Comparison of ENCODE assay signal across 8 cellular contexts in the genomic region with DNA sequence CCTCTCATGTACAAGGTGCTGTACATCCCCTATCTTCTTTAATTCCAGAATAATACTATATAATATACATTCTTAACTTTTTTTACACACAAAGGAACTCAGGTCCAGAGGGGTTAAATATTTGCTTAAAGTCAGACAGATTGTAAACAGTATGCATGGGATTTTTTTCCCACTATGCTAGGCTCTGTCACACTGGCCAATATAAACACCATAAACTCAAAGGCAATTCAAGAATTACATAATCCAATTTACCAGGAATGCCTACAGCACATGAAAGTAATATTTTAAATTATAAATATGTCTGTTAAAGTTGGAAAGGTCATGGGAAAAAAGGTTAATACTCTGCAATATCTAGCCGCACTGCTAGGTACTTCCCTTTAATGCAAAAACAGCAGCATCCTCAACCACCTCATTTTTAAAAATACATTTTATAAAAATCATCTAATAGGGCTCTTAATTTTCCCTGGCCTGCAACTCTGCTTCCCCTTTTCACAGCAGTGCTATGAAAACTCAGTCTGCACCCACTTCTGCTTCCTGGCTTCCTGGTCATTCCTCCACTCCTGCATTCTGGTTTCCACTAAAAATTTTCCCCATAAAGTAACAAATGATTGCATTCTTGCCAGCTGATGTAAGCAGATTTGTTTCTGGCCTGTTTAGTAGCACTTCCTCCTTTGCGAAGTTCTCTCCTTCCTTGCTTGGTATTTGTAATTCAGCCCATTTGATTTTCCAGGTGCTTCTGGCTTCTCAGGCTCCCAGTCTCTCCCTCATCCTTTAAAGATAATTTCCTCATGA.
DNase-seq lines count a peak whose midpoint lies in the region; ATAC-seq and TF ChIP-seq lines count a peak whose summit lies in the region.
"Had no signal": no experiment of that assay in that cellular context is flagged by ENCODE, and none has a peak within 500 bp of the region (broad histone marks: within the 10 kb centered on the region; RNA-seq: fewer than 3 reads in every experiment).

No MANE protein-coding gene starts in this region.

- ATAC-seq in stimulated activated naive B cell treated with anti-CD40 and anti-IgM and Interleukin-4, amounts not matched to agents 10 μg/mL and 1 μg/mL and 100 μg/mL, for 72 hours (replicated peaks): peak; percentile 57 to 63
- ATAC-seq in HG03095 (IDR thresholded peaks at IDR 0.05; ENCODE audit: unreplicated experiment): no peak

- H2AFZ ChIP-seq in SU-DHL-6 (ENCODE audit: low read depth, low read length, severe bottlenecking): no peak overlapping the region
- no peak overlapping the region for H2AFZ ChIP-seq in hepatocyte

- H3K36me3 Mint-ChIP-seq in stimulated activated naive B cell treated with anti-CD40 and anti-IgM and Interleukin-4, amounts not matched to agents 10 μg/mL and 1 μg/mL and 100 μg/mL, for 72 hours: peaks cover 12 to 19% of the 10 kb centered on the region in 2 donors

- H3F3A ChIP-seq in SU-DHL-6 (ENCODE audit: insufficient read depth): no peaks in the 10 kb centered on the region

- TF ChIP-seq CTCF in HEK293 (tag by site-specific recombination; IDR thresholded peaks at IDR 0.05): no peak
- no peak for TF ChIP-seq CTCF in SU-DHL-6 (IDR thresholded peaks at IDR 0.05; ENCODE audit: insufficient read depth, low read length, poor library complexity, severe bottlenecking)
- TF ChIP-seq CTCF in hepatocyte (IDR thresholded peaks at IDR 0.05; ENCODE audit: poor library complexity): no peak

- H4K20me1 ChIP-seq in SU-DHL-6 (ENCODE audit: low read depth, low read length): no peaks in the 10 kb centered on the region
- H4K20me1 ChIP-seq in hepatocyte (ENCODE audit: insufficient read depth, poor library complexity, severe bottlenecking): no peaks in the 10 kb centered on the region

- no peaks in the 10 kb centered on the region for H3K27me3 Mint-ChIP-seq in stimulated activated naive B cell treated with anti-CD40 and anti-IgM and Interleukin-4, amounts not matched to agents 10 μg/mL and 1 μg/mL and 100 μg/mL, for 72 hours

- no peak for DNase-seq in hepatocyte (ENCODE audit: low spot score)
- no peak for DNase-seq in stimulated activated naive B cell treated with anti-CD40 and anti-IgM and Interleukin-4, amounts not matched to agents 10 μg/mL and 1 μg/mL and 100 μg/mL, for 72 hours
- no peak for DNase-seq in stimulated activated CD4-positive, alpha-beta T cell treated with anti-CD3 and anti-CD28 coated beads, Interleukin-4, amount 100 ng/mL, for 24 hours
- no peak for DNase-seq in SW480 (ENCODE audit: low spot score)

- H3K27ac Mint-ChIP-seq in stimulated activated naive B cell treated with anti-CD40 and anti-IgM and Interleukin-4, amounts not matched to agents 10 μg/mL and 1 μg/mL and 100 μg/mL, for 72 hours: no peak overlapping the region

- no peaks in the 10 kb centered on the region for H3K27me3 ChIP-seq in SU-DHL-6 (ENCODE audit: low read length)
- no peaks in the 10 kb centered on the region for H3K27me3 ChIP-seq in hepatocyte

- H3K9me3 Mint-ChIP-seq in stimulated activated naive B cell treated with anti-CD40 and anti-IgM and Interleukin-4, amounts not matched to agents 10 μg/mL and 1 μg/mL and 100 μg/mL, for 72 hours: peaks cover 5% of the 10 kb centered on the region in 2 donors

- no peak overlapping the region for H3K4me3 Mint-ChIP-seq in stimulated activated naive B cell treated with anti-CD40 and anti-IgM and Interleukin-4, amounts not matched to agents 10 μg/mL and 1 μg/mL and 100 μg/mL, for 72 hours

- 24% methylated on average over 2 of the region's 2 CpGs for WGBS in hepatocyte (ENCODE audit: low lambda C conversion rate, missing lambda C conversion rate)

- H3K9ac ChIP-seq in SU-DHL-6 (ENCODE audit: low read length): no peak overlapping the region

- H3K4me3 ChIP-seq in HEK293 (ENCODE audit: low read depth, low read length) (no peak overlapping the region), SU-DHL-6 (ENCODE audit: insufficient read depth, low read length, poor library complexity, severe bottlenecking) (no peak overlapping the region), hepatocyte (no peak overlapping the region)

- H3K27ac ChIP-seq in HEK293 (ENCODE audit: extremely low read depth, low read depth, low read length) (no peak overlapping the region), SU-DHL-6 (ENCODE audit: low read depth, low read length) (peak overlapping the region; percentile 6; the same call in 1 of the 2 replicates), hepatocyte (peak overlapping the region; percentile 9)
- H3K27ac ChIP-seq: epithelial cell of prostate had no signal

- no peaks in the 10 kb centered on the region for H3K9me3 ChIP-seq in HEK293 (ENCODE audit: control insufficient read depth, insufficient read depth, low read depth, low read length)
- no peaks in the 10 kb centered on the region for H3K9me3 ChIP-seq in SU-DHL-6 (ENCODE audit: insufficient read depth, low read length)
- H3K9me3 ChIP-seq in hepatocyte (ENCODE audit: low read depth): no peaks in the 10 kb centered on the region

- CTCF ChIA-PET in HEK293 (lab: Yijun Ruan, JAX): interaction anchor here (0.8 kb wide), 1 partner anchor 54 kb away, joined by 3 read pairs; no protein-coding TSS in a partner anchor

- H3K9me2 ChIP-seq in SU-DHL-6 (replicated peaks; ENCODE audit: insufficient read depth, low read length) (no peaks in the 10 kb centered on the region), hepatocyte (replicated peaks; ENCODE audit: insufficient read depth) (no peaks in the 10 kb centered on the region)

- no peaks in the 10 kb centered on the region for H3K36me3 ChIP-seq in HEK293 (ENCODE audit: control insufficient read depth in 2 of 2, insufficient read depth in 1 of 2, low read length in 2 of 2)
- no peaks in the 10 kb centered on the region for H3K36me3 ChIP-seq in SU-DHL-6 (ENCODE audit: low read length)
- no peaks in the 10 kb centered on the region for H3K36me3 ChIP-seq in hepatocyte (replicated peaks; ENCODE audit: insufficient read depth, low read depth)

- H3K4me1 ChIP-seq in HEK293 (ENCODE audit: control insufficient read depth, insufficient read depth, low read length) (peaks cover 5% of the 10 kb centered on the region; the same call in 1 of the 2 replicates), hepatocyte (ENCODE audit: insufficient read depth) (peaks cover 8% of the 10 kb centered on the region)

- POLR2A ChIA-PET in HEK293 (lab: Yijun Ruan, JAX): no interaction called here

- H3K79me2 ChIP-seq in SU-DHL-6 (ENCODE audit: insufficient read depth, low read length) (no peaks in the 10 kb centered on the region), hepatocyte (no peaks in the 10 kb centered on the region)

- H3K4me1 Mint-ChIP-seq in stimulated activated naive B cell treated with anti-CD40 and anti-IgM and Interleukin-4, amounts not matched to agents 10 μg/mL and 1 μg/mL and 100 μg/mL, for 72 hours: no peaks in the 10 kb centered on the region

- peak overlapping the region; percentile 21 for H3K4me2 ChIP-seq in SU-DHL-6 (ENCODE audit: low read depth, low read length, poor library complexity, severe bottlenecking)
- peak overlapping the region; percentile 13 for H3K4me2 ChIP-seq in hepatocyte

TF ChIP-seq in HEK293, 187 proteins besides CTCF, POLR2A, EP300 and RAD21 (continues in another document):
- TF ChIP-seq ZNF114 (tag by site-specific recombination; IDR thresholded peaks at IDR 0.05) (no peak), IKZF3 (tag by site-specific recombination; IDR thresholded peaks at IDR 0.05) (0 out of 2 replicates have a peak, but pooled peaks have one; percentile 13), GFI1B (tag by site-specific recombination; IDR thresholded peaks at IDR 0.05) (no peak)
- TF ChIP-seq, protein P1, sequence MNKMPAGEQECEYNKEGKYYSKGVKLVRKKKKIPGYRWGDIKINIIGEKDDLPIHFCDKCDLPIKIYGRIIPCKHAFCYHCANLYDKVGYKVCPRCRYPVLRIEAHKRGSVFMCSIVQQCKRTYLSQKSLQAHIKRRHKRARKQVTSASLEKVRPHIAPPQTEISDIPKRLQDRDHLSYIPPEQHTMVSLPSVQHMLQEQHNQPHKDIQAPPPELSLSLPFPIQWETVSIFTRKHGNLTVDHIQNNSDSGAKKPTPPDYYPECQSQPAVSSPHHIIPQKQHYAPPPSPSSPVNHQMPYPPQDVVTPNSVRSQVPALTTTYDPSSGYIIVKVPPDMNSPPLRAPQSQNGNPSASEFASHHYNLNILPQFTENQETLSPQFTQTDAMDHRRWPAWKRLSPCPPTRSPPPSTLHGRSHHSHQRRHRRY (tag by site-specific recombination; IDR thresholded peaks at IDR 0.05): no peak
- TF ChIP-seq, protein P2, sequence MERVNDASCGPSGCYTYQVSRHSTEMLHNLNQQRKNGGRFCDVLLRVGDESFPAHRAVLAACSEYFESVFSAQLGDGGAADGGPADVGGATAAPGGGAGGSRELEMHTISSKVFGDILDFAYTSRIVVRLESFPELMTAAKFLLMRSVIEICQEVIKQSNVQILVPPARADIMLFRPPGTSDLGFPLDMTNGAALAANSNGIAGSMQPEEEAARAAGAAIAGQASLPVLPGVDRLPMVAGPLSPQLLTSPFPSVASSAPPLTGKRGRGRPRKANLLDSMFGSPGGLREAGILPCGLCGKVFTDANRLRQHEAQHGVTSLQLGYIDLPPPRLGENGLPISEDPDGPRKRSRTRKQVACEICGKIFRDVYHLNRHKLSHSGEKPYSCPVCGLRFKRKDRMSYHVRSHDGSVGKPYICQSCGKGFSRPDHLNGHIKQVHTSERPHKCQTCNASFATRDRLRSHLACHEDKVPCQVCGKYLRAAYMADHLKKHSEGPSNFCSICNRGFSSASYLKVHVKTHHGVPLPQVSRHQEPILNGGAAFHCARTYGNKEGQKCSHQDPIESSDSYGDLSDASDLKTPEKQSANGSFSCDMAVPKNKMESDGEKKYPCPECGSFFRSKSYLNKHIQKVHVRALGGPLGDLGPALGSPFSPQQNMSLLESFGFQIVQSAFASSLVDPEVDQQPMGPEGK (tag by site-specific recombination; IDR thresholded peaks at IDR 0.05): no peak
- TF ChIP-seq, protein P3, sequence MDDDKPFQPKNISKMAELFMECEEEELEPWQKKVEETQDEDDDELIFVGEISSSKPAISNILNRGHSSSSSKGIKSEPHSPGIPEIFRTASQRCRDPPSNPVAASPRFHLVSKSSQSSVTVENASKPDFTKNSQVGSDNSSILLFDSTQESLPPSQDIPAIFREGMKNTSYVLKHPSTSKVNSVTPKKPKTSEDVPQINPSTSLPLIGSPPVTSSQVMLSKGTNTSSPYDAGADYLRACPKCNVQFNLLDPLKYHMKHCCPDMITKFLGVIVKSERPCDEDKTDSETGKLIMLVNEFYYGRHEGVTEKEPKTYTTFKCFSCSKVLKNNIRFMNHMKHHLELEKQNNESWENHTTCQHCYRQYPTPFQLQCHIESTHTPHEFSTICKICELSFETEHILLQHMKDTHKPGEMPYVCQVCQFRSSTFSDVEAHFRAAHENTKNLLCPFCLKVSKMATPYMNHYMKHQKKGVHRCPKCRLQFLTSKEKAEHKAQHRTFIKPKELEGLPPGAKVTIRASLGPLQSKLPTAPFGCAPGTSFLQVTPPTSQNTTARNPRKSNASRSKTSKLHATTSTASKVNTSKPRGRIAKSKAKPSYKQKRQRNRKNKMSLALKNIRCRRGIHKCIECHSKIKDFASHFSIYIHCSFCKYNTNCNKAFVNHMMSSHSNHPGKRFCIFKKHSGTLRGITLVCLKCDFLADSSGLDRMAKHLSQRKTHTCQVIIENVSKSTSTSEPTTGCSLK (tag by site-specific recombination; IDR thresholded peaks at IDR 0.05): no peak
